12 cellular contexts compared by ENCODE assay signal in the genomic region with DNA sequence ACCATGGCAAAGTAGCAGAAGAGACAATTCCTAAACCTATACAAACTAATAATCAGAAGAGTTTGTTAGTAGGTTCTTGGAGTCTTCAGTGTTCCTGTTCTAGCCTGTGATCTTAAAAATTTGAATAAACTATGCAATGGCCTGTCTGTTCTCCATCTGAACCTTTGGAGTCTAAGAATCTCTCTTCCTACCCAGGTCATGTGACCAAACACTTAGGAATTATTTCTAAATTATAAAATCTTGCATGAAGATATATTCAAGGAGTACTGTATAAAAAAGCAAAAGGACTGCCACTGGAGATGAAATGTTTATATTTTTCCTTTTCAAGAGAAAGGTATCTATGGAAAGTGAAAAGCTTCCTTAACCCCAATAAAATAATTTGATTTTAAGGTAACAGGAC. TPM values are rescaled to one million over a fixed set of nuclear protein-coding genes. Genes with fewer than 3 reads are reported as not detected.
DNase-seq lines count a peak whose midpoint lies in the region; ATAC-seq and TF ChIP-seq lines count a peak whose summit lies in the region.
"Had no signal": no experiment of that assay in that cellular context is flagged by ENCODE, and none has a peak within 500 bp of the region (broad histone marks: within the 10 kb centered on the region; RNA-seq: fewer than 3 reads in every experiment).

No MANE protein-coding gene starts in this region.

- no peak for TF ChIP-seq CTCF in epithelial cell of esophagus (IDR thresholded peaks at IDR 0.05; ENCODE audit: insufficient read depth, low read depth, low read length, missing control alignments)
- no peak for TF ChIP-seq CTCF in CD8-positive, alpha-beta T cell (IDR thresholded peaks at IDR 0.05)

- no peak overlapping the region for H3K27ac ChIP-seq in SJCRH30
- no peak overlapping the region for H3K27ac ChIP-seq in CD8-positive, alpha-beta T cell (ENCODE audit: low read depth, low read length)

- POLR2A ChIA-PET in CD8-positive, alpha-beta T cell (lab: Charles Lee): interaction anchor here (1.0 to 1.1 kb wide), 2 partner anchors 20 to 28 kb away, joined by 3 to 6 read pairs; no protein-coding TSS in a partner anchor

- H3K4me1 ChIP-seq in SJCRH30: peaks cover 6% of the 10 kb centered on the region
- H3K4me1 ChIP-seq in CD8-positive, alpha-beta T cell (ENCODE audit: insufficient read depth, low read length): peaks cover 17% of the 10 kb centered on the region

- no peaks in the 10 kb centered on the region for H3K27me3 ChIP-seq in SJCRH30
- H3K27me3 ChIP-seq in CD8-positive, alpha-beta T cell (ENCODE audit: insufficient read depth, low read length): peaks cover 14% of the 10 kb centered on the region

- H3K9me3 ChIP-seq in SJCRH30 (replicated peaks): no peaks in the 10 kb centered on the region
- no peaks in the 10 kb centered on the region for H3K9me3 ChIP-seq in CD8-positive, alpha-beta T cell (ENCODE audit: low read length)
- H3K9me3 ChIP-seq: mucosa of descending colon had no signal

- no peak for ATAC-seq in stimulated activated naive CD8-positive, alpha-beta T cell treated with anti-CD3 and anti-CD28 coated beads, Interleukin-15, Interleukin-2, amounts not matched to agents 100 U/mL and 50 U/mL, for 24 hours
- ATAC-seq in CD8-positive, alpha-beta T cell: no peak
- no peak for ATAC-seq in Right ventricle myocardium superior (ENCODE audit: poor library complexity)
- ATAC-seq: activated CD4-positive, CD25-positive, alpha-beta regulatory T cell treated with anti-CD3 and anti-CD28 coated beads, Interleukin-2, amount 50 U/mL, for 24 hours; effector memory CD8-positive, alpha-beta T cell; mucosa of descending colon had no signal

- intact Hi-C loops in CD8-positive, alpha-beta T cell (cut with DNase I, micrococcal nuclease): loop anchor here in 1 of 2 experiments (2.0 to 10.0 kb wide), 2 partner anchors 21 to 1341 kb away; partner anchors contain the start of gene MGMT
- intact Hi-C loops in Right ventricle myocardium superior (cut with DNase I): no loop called here

- peaks cover 58% of the 10 kb centered on the region for H3K36me3 ChIP-seq in SJCRH30
- no peaks in the 10 kb centered on the region for H3K36me3 ChIP-seq in CD8-positive, alpha-beta T cell (ENCODE audit: insufficient read depth, low read length)

- peaks cover 40% of the 10 kb centered on the region for H3K4me1 Mint-ChIP-seq in stimulated activated naive CD8-positive, alpha-beta T cell treated with anti-CD3 and anti-CD28 coated beads, Interleukin-15, Interleukin-2, amounts not matched to agents 100 ng/mL and 50 ng/mL, for 24 hours (ENCODE audit: low read depth)
- peaks cover 30% of the 10 kb centered on the region for H3K4me1 Mint-ChIP-seq in CD8-positive, alpha-beta T cell (ENCODE audit: low read depth)

- H3K9me3 Mint-ChIP-seq in stimulated activated naive CD8-positive, alpha-beta T cell treated with anti-CD3 and anti-CD28 coated beads, Interleukin-15, Interleukin-2, amounts not matched to agents 100 ng/mL and 50 ng/mL, for 24 hours: no peaks in the 10 kb centered on the region
- H3K9me3 Mint-ChIP-seq in CD8-positive, alpha-beta T cell: no peaks in the 10 kb centered on the region
- H3K9me3 Mint-ChIP-seq: effector memory CD8-positive, alpha-beta T cell had no signal

- H3K27me3 Mint-ChIP-seq in stimulated activated naive CD8-positive, alpha-beta T cell treated with anti-CD3 and anti-CD28 coated beads, Interleukin-15, Interleukin-2, amounts not matched to agents 100 ng/mL and 50 ng/mL, for 24 hours: peaks cover 25% of the 10 kb centered on the region
- H3K27me3 Mint-ChIP-seq in CD8-positive, alpha-beta T cell (ENCODE audit: low read depth): peaks cover 33% of the 10 kb centered on the region

- DNase-seq in stimulated activated naive CD8-positive, alpha-beta T cell treated with anti-CD3 and anti-CD28 coated beads, Interleukin-15, Interleukin-2, amounts not matched to agents 100 U/mL and 50 U/mL, for 24 hours: no peak
- DNase-seq in SJCRH30 (no peak), epithelial cell of esophagus (ENCODE audit: low read depth) (no peak), midbrain (lab: John Stamatoyannopoulos, UW) (no peak), Right ventricle myocardium superior (no peak)
- no peak for DNase-seq in stimulated activated CD8-positive, alpha-beta memory T cell treated with anti-CD3 and anti-CD28 coated beads, Interleukin-4, amount 100 ng/mL, for 48 hours
- DNase-seq in CD8-positive, alpha-beta T cell: no peak
- DNase-seq: effector memory CD8-positive, alpha-beta T cell; mucosa of descending colon; NCI-H1436 treated with DMSO at 0.1 percent for 48 hours had no signal

- CTCF ChIA-PET in CD8-positive, alpha-beta T cell (lab: Charles Lee): interaction anchor here (1.4 to 1.7 kb wide), 2 partner anchors 8 to 55 kb away, joined by 5 to 8 read pairs; no protein-coding TSS in a partner anchor

- peaks cover 62% of the 10 kb centered on the region for H3K36me3 Mint-ChIP-seq in stimulated activated naive CD8-positive, alpha-beta T cell treated with anti-CD3 and anti-CD28 coated beads, Interleukin-15, Interleukin-2, amounts not matched to agents 100 ng/mL and 50 ng/mL, for 24 hours (ENCODE audit: low read depth)
- peaks cover 2% of the 10 kb centered on the region for H3K36me3 Mint-ChIP-seq in CD8-positive, alpha-beta T cell

- H3K4me3 ChIP-seq in SJCRH30: peak overlapping the region; percentile 98
- peak overlapping the region; percentile 1 for H3K4me3 ChIP-seq in epithelial cell of esophagus (ENCODE audit: low read length)
- no peak overlapping the region for H3K4me3 ChIP-seq in CD8-positive, alpha-beta T cell (ENCODE audit: low read depth, low read length)
- H3K4me3 ChIP-seq: mucosa of descending colon had no signal

- H3K4me3 Mint-ChIP-seq in stimulated activated naive CD8-positive, alpha-beta T cell treated with anti-CD3 and anti-CD28 coated beads, Interleukin-15, Interleukin-2, amounts not matched to agents 100 ng/mL and 50 ng/mL, for 24 hours: peak overlapping the region; percentile 98
- no peak overlapping the region for H3K4me3 Mint-ChIP-seq in CD8-positive, alpha-beta T cell

- no peak overlapping the region for H3K27ac Mint-ChIP-seq in stimulated activated naive CD8-positive, alpha-beta T cell treated with anti-CD3 and anti-CD28 coated beads, Interleukin-15, Interleukin-2, amounts not matched to agents 100 ng/mL and 50 ng/mL, for 24 hours
- no peak overlapping the region for H3K27ac Mint-ChIP-seq in CD8-positive, alpha-beta T cell
- H3K27ac Mint-ChIP-seq: effector memory CD8-positive, alpha-beta T cell had no signal

RNA-seq across cellular contexts. Expression of gene MKI67, which starts 2.4 kb away (rescaled TPM):
- total RNA-seq in SJCRH30 (2014; rRNA removed; shearing (Covaris generic)): 84.9 and 90.0 TPM in 2 replicates
- 1 to 10 TPM; 1.5 to 1.9 TPM for total RNA-seq in CD8-positive, alpha-beta T cell
- total RNA-seq in Right ventricle myocardium superior: 2.4 TPM

Comparison
In these comparisons a context has a peak if more than half of its experiments do, and no peak if none do; other contexts are left out.
1. RNA of gene MKI67, which starts 2.4 kb away (total RNA-seq): 84.9 to 90.0 TPM in SJCRH30; 2.4 TPM in Right ventricle myocardium superior (single experiment) and 1.5 to 1.9 TPM in CD8-positive, alpha-beta T cell; every median in the first group is over 10 times any median in the second.